ENCODE assay signal across 29 cellular contexts in the genomic region with DNA sequence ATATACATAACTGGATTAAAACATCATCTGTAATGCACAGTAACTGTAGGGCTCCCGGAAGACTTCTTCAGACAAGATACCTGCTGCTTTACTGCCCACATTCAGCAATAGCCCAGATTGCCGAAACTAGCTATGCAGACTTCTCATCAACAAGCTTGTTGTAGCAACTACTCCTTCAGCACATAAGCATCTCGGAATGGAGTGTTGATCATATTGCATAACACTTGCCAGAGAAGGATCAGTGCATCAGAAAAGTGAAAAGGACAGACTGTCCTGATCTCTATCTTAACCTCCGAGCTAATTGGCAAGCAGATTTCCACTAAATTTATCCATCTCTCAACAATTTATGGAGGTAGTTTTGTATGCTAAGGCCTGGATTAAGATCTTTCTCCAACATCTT.
DNase-seq lines count a peak whose midpoint lies in the region; ATAC-seq and TF ChIP-seq lines count a peak whose summit lies in the region.
"Had no signal": no experiment of that assay in that cellular context is flagged by ENCODE, and none has a peak within 500 bp of the region (broad histone marks: within the 10 kb centered on the region; RNA-seq: fewer than 3 reads in every experiment).

No MANE protein-coding gene starts in this region.

- H3K27me3 ChIP-seq in gastrocnemius medialis, result no peaks in the 10 kb centered on the region
- H3K27me3 ChIP-seq: neural progenitor cell, sigmoid colon had no signal

- H3K9me3 ChIP-seq in gastrocnemius medialis, result no peaks in the 10 kb centered on the region
- H3K9me3 ChIP-seq: HAP-1, sigmoid colon had no signal

- peak; percentile 38 for DNase-seq in NCI-H1436 (lab: John Stamatoyannopoulos, UW)
- DNase-seq in NCI-H1436 treated with DMSO at 0.1 percent for 48 hours (lab: John Stamatoyannopoulos, UW), result no peak
- DNase-seq in NCI-H524 (lab: John Stamatoyannopoulos, UW), result peak; percentile 49 to 77
- peak; percentile 40 for DNase-seq in fibroblast of villous mesenchyme (ENCODE audit: low read depth)
- DNase-seq in gastrocnemius medialis, result peak in 1 of 2 donors; percentile 5
- no peak for DNase-seq in activated CD8-positive, alpha-beta memory T cell treated with anti-CD3 and anti-CD28 coated beads for 24 hours
- DNase-seq in effector memory CD8-positive, alpha-beta T cell, result no peak
- no peak for DNase-seq in stimulated activated naive B cell treated with anti-CD40 and anti-IgM and Interleukin-4, amounts not matched to agents 10 μg/mL and 1 μg/mL and 100 μg/mL, for 72 hours
- DNase-seq: activated CD8-positive, alpha-beta T cell treated with anti-CD3 and anti-CD28 coated beads for 36 hours; caudate nucleus; CD4-positive, alpha-beta T cell; EL; head of caudate nucleus; KG1; mesenchymal stem cell; MM.1S; NCI-H187; NK-92 treated with Interleukin-12 subunit alpha and Interleukin-12 subunit beta, amount 100 ng/mL, for 24 hours; PC-3; posterior cingulate gyrus; sigmoid colon; stimulated activated CD4-positive, alpha-beta T cell treated with anti-CD3 and anti-CD28 coated beads, Interleukin-15, amount 100 ng/mL, for 24 hours; stimulated activated naive CD8-positive, alpha-beta T cell treated with anti-CD3 and anti-CD28 coated beads, Interleukin-15, Interleukin-2, amounts not matched to agents 100 U/mL and 50 U/mL, for 24 hours had no signal

- H3K27ac ChIP-seq in gastrocnemius medialis, result peak overlapping the region in 1 of 4 donors; percentile 44
- H3K27ac ChIP-seq: neural progenitor cell, sigmoid colon had no signal

- H3K36me3 Mint-ChIP-seq in effector memory CD8-positive, alpha-beta T cell (ENCODE audit: insufficient read depth), result no peaks in the 10 kb centered on the region
- no peaks in the 10 kb centered on the region for H3K36me3 Mint-ChIP-seq in stimulated activated naive B cell treated with anti-CD40 and anti-IgM and Interleukin-4, amounts not matched to agents 10 μg/mL and 1 μg/mL and 100 μg/mL, for 72 hours
- H3K36me3 Mint-ChIP-seq: activated naive CD8-positive, alpha-beta T cell; neural progenitor cell had no signal

- H3K36me3 ChIP-seq in gastrocnemius medialis, result no peaks in the 10 kb centered on the region
- H3K36me3 ChIP-seq: HAP-1, neural progenitor cell, sigmoid colon had no signal

- in situ Hi-C loops in gastrocnemius medialis (cut with MboI; ENCODE audit: low sequenced_read_pairs in 4 of 4), result no loop called here

- peaks cover 0 to 4% of the 10 kb centered on the region in 2 donors for H3K9me3 Mint-ChIP-seq in effector memory CD8-positive, alpha-beta T cell
- peaks cover 0 to 2% of the 10 kb centered on the region in 2 donors for H3K9me3 Mint-ChIP-seq in stimulated activated naive B cell treated with anti-CD40 and anti-IgM and Interleukin-4, amounts not matched to agents 10 μg/mL and 1 μg/mL and 100 μg/mL, for 72 hours
- H3K9me3 Mint-ChIP-seq: activated CD8-positive, alpha-beta T cell treated with anti-CD3 and anti-CD28 coated beads for 36 hours; dendritic cell treated with granulocyte-macrophage colony-stimulating factor and Interleukin-4, amounts not matched to agents 40 ng/mL and 50 ng/mL, for 4 days had no signal

- peaks cover 0 to 9% of the 10 kb centered on the region in 2 donors for H3K27me3 Mint-ChIP-seq in effector memory CD8-positive, alpha-beta T cell
- H3K27me3 Mint-ChIP-seq in stimulated activated naive B cell treated with anti-CD40 and anti-IgM and Interleukin-4, amounts not matched to agents 10 μg/mL and 1 μg/mL and 100 μg/mL, for 72 hours, result peaks cover 0 to 4% of the 10 kb centered on the region in 2 donors
- H3K27me3 Mint-ChIP-seq: activated CD8-positive, alpha-beta T cell treated with anti-CD3 and anti-CD28 coated beads for 36 hours; CD4-positive, alpha-beta T cell; dendritic cell treated with granulocyte-macrophage colony-stimulating factor and Interleukin-4, amounts not matched to agents 40 ng/mL and 50 ng/mL, for 4 days had no signal

- H3K4me1 ChIP-seq in gastrocnemius medialis, result peaks cover 0 to 4% of the 10 kb centered on the region in 2 donors
- H3K4me1 ChIP-seq: HAP-1, neural progenitor cell, sigmoid colon had no signal

- TF ChIP-seq CTCF in fibroblast of villous mesenchyme (IDR thresholded peaks at IDR 0.05; ENCODE audit: insufficient read depth, low read depth, low read length) (no peak), gastrocnemius medialis (IDR thresholded peaks at IDR 0.05 in 4 of 5, conservative IDR thresholded peaks at IDR 0.05 in 1 of 5) (no peak)

- intact Hi-C loops in gastrocnemius medialis (cut with DNase I; ENCODE audit: low total_unique reads), result no loop called here

- H3K4me1 Mint-ChIP-seq in effector memory CD8-positive, alpha-beta T cell (ENCODE audit: low read depth in 2 of 2), result no peaks in the 10 kb centered on the region
- no peaks in the 10 kb centered on the region for H3K4me1 Mint-ChIP-seq in stimulated activated naive B cell treated with anti-CD40 and anti-IgM and Interleukin-4, amounts not matched to agents 10 μg/mL and 1 μg/mL and 100 μg/mL, for 72 hours

- no peak for TF ChIP-seq POLR2A in gastrocnemius medialis (IDR thresholded peaks at IDR 0.05)

- ATAC-seq in gastrocnemius medialis, result peak; percentile 30 to 78
- no peak for ATAC-seq in effector memory CD8-positive, alpha-beta T cell (replicated peaks)
- ATAC-seq in stimulated activated naive B cell treated with anti-CD40 and anti-IgM and Interleukin-4, amounts not matched to agents 10 μg/mL and 1 μg/mL and 100 μg/mL, for 72 hours (replicated peaks), result no peak
- ATAC-seq: activated CD8-positive, alpha-beta T cell treated with anti-CD3 and anti-CD28 coated beads for 36 hours; GM12878; PC-3; Right ventricle myocardium inferior; stimulated activated naive CD8-positive, alpha-beta T cell treated with anti-CD3 and anti-CD28 coated beads, Interleukin-15, Interleukin-2, amounts not matched to agents 100 U/mL and 50 U/mL, for 24 hours had no signal

- H3K4me3 ChIP-seq in fibroblast of villous mesenchyme (ENCODE audit: low read depth, low read length), result no peak overlapping the region
- H3K4me3 ChIP-seq in gastrocnemius medialis, result no peak overlapping the region
- H3K4me3 ChIP-seq: GM12878, HAP-1, neural progenitor cell, sigmoid colon had no signal

- H3K27ac Mint-ChIP-seq in effector memory CD8-positive, alpha-beta T cell, result no peak overlapping the region
- no peak overlapping the region for H3K27ac Mint-ChIP-seq in stimulated activated naive B cell treated with anti-CD40 and anti-IgM and Interleukin-4, amounts not matched to agents 10 μg/mL and 1 μg/mL and 100 μg/mL, for 72 hours
- H3K27ac Mint-ChIP-seq: activated CD8-positive, alpha-beta T cell treated with anti-CD3 and anti-CD28 coated beads for 36 hours; activated naive CD8-positive, alpha-beta T cell; CD4-positive, alpha-beta T cell; dendritic cell treated with granulocyte-macrophage colony-stimulating factor and Interleukin-4, amounts not matched to agents 40 ng/mL and 50 ng/mL, for 4 days; neural progenitor cell had no signal

- no peak overlapping the region for H3K4me3 Mint-ChIP-seq in effector memory CD8-positive, alpha-beta T cell
- H3K4me3 Mint-ChIP-seq in stimulated activated naive B cell treated with anti-CD40 and anti-IgM and Interleukin-4, amounts not matched to agents 10 μg/mL and 1 μg/mL and 100 μg/mL, for 72 hours, result no peak overlapping the region
- H3K4me3 Mint-ChIP-seq: activated CD8-positive, alpha-beta T cell treated with anti-CD3 and anti-CD28 coated beads for 36 hours; activated naive CD8-positive, alpha-beta T cell; CD4-positive, alpha-beta T cell; dendritic cell treated with granulocyte-macrophage colony-stimulating factor and Interleukin-4, amounts not matched to agents 40 ng/mL and 50 ng/mL, for 4 days; neural progenitor cell had no signal

Comparison
In these comparisons a context has a peak if more than half of its experiments do, and no peak if none do; other contexts are left out.
1. DNase-seq: peak in NCI-H1436 (single experiment), NCI-H524 (2 of 2) and fibroblast of villous mesenchyme (single experiment); none in NCI-H1436 treated with DMSO at 0.1 percent for 48 hours (single experiment), activated CD8-positive, alpha-beta memory T cell treated with anti-CD3 and anti-CD28 coated beads for 24 hours (single experiment), effector memory CD8-positive, alpha-beta T cell (0 of 3) and stimulated activated naive B cell treated with anti-CD40 and anti-IgM and Interleukin-4, amounts not matched to agents 10 μg/mL and 1 μg/mL and 100 μg/mL, for 72 hours (single experiment).
2. ATAC-seq: peak in gastrocnemius medialis (2 of 2); none in effector memory CD8-positive, alpha-beta T cell (single experiment) and stimulated activated naive B cell treated with anti-CD40 and anti-IgM and Interleukin-4, amounts not matched to agents 10 μg/mL and 1 μg/mL and 100 μg/mL, for 72 hours (0 of 2).